In the genomic region with DNA sequence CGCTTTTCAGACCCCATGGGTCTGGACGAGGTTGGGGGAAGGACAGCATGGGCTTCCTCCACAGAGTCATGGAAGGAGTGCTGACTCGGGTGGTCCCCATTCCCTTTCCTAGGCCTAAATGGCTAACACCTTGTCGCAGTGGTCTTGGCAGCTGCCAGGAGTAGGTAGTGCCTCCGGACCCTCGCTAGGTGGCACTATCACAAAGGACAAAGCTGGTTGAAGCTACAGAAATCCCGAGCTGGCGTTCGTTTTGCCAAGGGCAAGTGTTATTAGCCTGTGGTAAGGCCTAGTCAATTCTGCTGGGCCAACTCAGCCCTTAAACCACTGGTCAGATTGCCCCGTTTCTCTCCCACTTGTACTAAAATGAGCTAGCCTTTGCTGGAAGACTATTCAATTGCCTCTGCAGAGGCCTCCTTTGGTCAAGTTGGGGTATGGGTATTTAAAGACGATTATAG, we compare ENCODE assay signal across 9 cellular contexts. TPM values are rescaled to one million over a fixed set of nuclear protein-coding genes. Genes with fewer than 3 reads are reported as not detected.
DNase-seq lines count a peak whose midpoint lies in the region; ATAC-seq and TF ChIP-seq lines count a peak whose summit lies in the region.
"Had no signal": no experiment of that assay in that cellular context is flagged by ENCODE, and none has a peak within 500 bp of the region (broad histone marks: within the 10 kb centered on the region; RNA-seq: fewer than 3 reads in every experiment).

No MANE protein-coding gene starts in this region.

- peak overlapping the region; percentile 89 for H3K9ac ChIP-seq in OCI-LY1 (ENCODE audit: low read length)

- peaks cover 18% of the 10 kb centered on the region for H3K79me2 ChIP-seq in OCI-LY1 (ENCODE audit: insufficient read depth, low read length)

- no peaks in the 10 kb centered on the region for H4K20me1 ChIP-seq in OCI-LY1 (ENCODE audit: insufficient read depth, low read length)

- H3K4me3 ChIP-seq in OCI-LY1 (ENCODE audit: low read depth, low read length, poor library complexity, severe bottlenecking) = peak overlapping the region; percentile 82
- peak overlapping the region; percentile 48 for H3K4me3 ChIP-seq in mononuclear cell (ENCODE audit: low read length)

- peaks cover 25% of the 10 kb centered on the region for H3K4me1 ChIP-seq in OCI-LY1 (ENCODE audit: insufficient read depth, low read length, severe bottlenecking)
- H3K4me1 ChIP-seq in mononuclear cell (ENCODE audit: insufficient read depth, low read length) = peaks cover 29% of the 10 kb centered on the region

- ATAC-seq in GM19463 (IDR thresholded peaks at IDR 0.05; ENCODE audit: unreplicated experiment) = peak; percentile 36

- DNase-seq in HuH-7 (ENCODE audit: low spot score) (peak; percentile 86), activated T-cell treated with anti-CD3 and anti-CD28 coated beads for 1 hour (ENCODE audit: low read depth) (peak; percentile 67), epithelial cell of prostate (ENCODE audit: low read depth, low spot score) (peak; percentile 43)
- peak; percentile 60 to 62 for DNase-seq in stimulated activated CD8-positive, alpha-beta memory T cell treated with anti-CD3 and anti-CD28 coated beads, Interleukin-2, amount 100 ng/mL, for 48 hours (ENCODE audit: low read depth in 2 of 2)

- peak overlapping the region; percentile 93 for H3K4me2 ChIP-seq in OCI-LY1 (ENCODE audit: low read length)

- TF ChIP-seq CTCF in C4-2B (conservative IDR thresholded peaks at IDR 0.05) = peak; percentile 94
- TF ChIP-seq CTCF in OCI-LY1 (IDR thresholded peaks at IDR 0.05; ENCODE audit: low read length) = peak; percentile 96

- no peaks in the 10 kb centered on the region for H3F3A ChIP-seq in OCI-LY1 (ENCODE audit: insufficient read depth, low read length)

- H3K27me3 ChIP-seq in OCI-LY1 (ENCODE audit: insufficient read depth, low read length) (no peaks in the 10 kb centered on the region), mononuclear cell (ENCODE audit: insufficient read depth, low read length) (no peaks in the 10 kb centered on the region)

- no peaks in the 10 kb centered on the region for H3K9me2 ChIP-seq in OCI-LY1 (ENCODE audit: low read depth, low read length)

- H3K27ac ChIP-seq in C4-2B (peak overlapping the region; percentile 84), OCI-LY1 (ENCODE audit: low read depth, low read length, poor library complexity, severe bottlenecking) (peak overlapping the region; percentile 43), epithelial cell of prostate (peak overlapping the region; percentile 84)

- H3K9me3 ChIP-seq in OCI-LY1 (ENCODE audit: low read length) (no peaks in the 10 kb centered on the region), mononuclear cell (ENCODE audit: low read depth, low read length) (no peaks in the 10 kb centered on the region)

- peaks cover 12% of the 10 kb centered on the region for H3K36me3 ChIP-seq in OCI-LY1 (ENCODE audit: insufficient read depth, low read length)

- H2AFZ ChIP-seq in OCI-LY1 (ENCODE audit: low read length) = peak overlapping the region; percentile 68; the same call in 1 of the 2 replicates

RNA-seq across cellular contexts. Expression of a gene that starts 1.1 kb away (rescaled TPM):
- total RNA-seq in mononuclear cell = 30.7 TPM

RNA-seq across cellular contexts. Expression of a gene that starts 8.1 kb away (rescaled TPM):
- not detected for total RNA-seq in mononuclear cell
- total RNA-seq: T-helper 2 cell treated with Interferon-gamma antibody and Interleukin-4, amounts not matched to agents 100 ng/mL and 5 ng/mL, for 36 hours had no signal

RNA-seq across cellular contexts. Expression of a gene that starts 48.5 kb away (rescaled TPM):
- total RNA-seq in mononuclear cell = 169 TPM

RNA-seq across cellular contexts. Expression of a gene that starts 57.3 kb away (rescaled TPM):
- 0.10 TPM for total RNA-seq in mononuclear cell
- total RNA-seq: T-helper 2 cell treated with Interferon-gamma antibody and Interleukin-4, amounts not matched to agents 100 ng/mL and 5 ng/mL, for 36 hours had no signal

RNA-seq across cellular contexts. Expression of a gene that starts 57.5 kb away (rescaled TPM):
- not detected for total RNA-seq in mononuclear cell
- total RNA-seq: T-helper 2 cell treated with Interferon-gamma antibody and Interleukin-4, amounts not matched to agents 100 ng/mL and 5 ng/mL, for 36 hours had no signal

Comparison
In these comparisons a context has a peak if more than half of its experiments do, and no peak if none do; other contexts are left out.
1. Peak in every context shown above with its lines: DNase-seq, ATAC-seq, H3K4me3 ChIP-seq and H3K27ac ChIP-seq.